10 cellular contexts compared by ENCODE assay signal in genomic region chr5:141851195-141851874, GRCh38. TPM values are rescaled to one million over a fixed set of nuclear protein-coding genes. Genes with fewer than 3 reads are reported as not detected.
A peak's percentile ranks its signal among the peaks of the same experiment; 100 is the strongest.
DNase-seq lines count a peak whose midpoint lies in the region; ATAC-seq and TF ChIP-seq lines count a peak whose summit lies in the region.
"Had no signal": no experiment of that assay in that cellular context is flagged by ENCODE, and none has a peak within 500 bp of the region (broad histone marks: within the 10 kb centered on the region; RNA-seq: fewer than 3 reads in every experiment).

No MANE protein-coding gene starts in this region.

- TF ChIP-seq CTCF in hepatocyte (IDR thresholded peaks at IDR 0.05; ENCODE audit: poor library complexity): no peak
- no peak for TF ChIP-seq CTCF in mucosa of descending colon (IDR thresholded peaks at IDR 0.05)

- no peak overlapping the region for H3K4me3 ChIP-seq in hepatocyte
- H3K4me3 ChIP-seq in skin epidermis: no peak overlapping the region
- no peak overlapping the region for H3K4me3 ChIP-seq in mucosa of descending colon

- H3K4me3 Mint-ChIP-seq in activated T-cell treated with anti-CD3 and anti-CD28 coated beads, Interleukin-2, amount 50 U/mL, for 24 hours: peak overlapping the region; percentile 55
- peak overlapping the region; percentile 60 to 82 (median 66) for H3K4me3 Mint-ChIP-seq in T-cell

- H3K36me3 ChIP-seq in hepatocyte (replicated peaks; ENCODE audit: insufficient read depth, low read depth) (no peaks in the 10 kb centered on the region), mucosa of descending colon (ENCODE audit: low read depth) (no peaks in the 10 kb centered on the region)

- no peak overlapping the region for H3K27ac Mint-ChIP-seq in activated T-cell treated with anti-CD3 and anti-CD28 coated beads, Interleukin-2, amount 50 U/mL, for 24 hours
- H3K27ac Mint-ChIP-seq in T-cell: peak overlapping the region in 1 of 2 donors; percentile 52

- H3K9me3 ChIP-seq in hepatocyte (ENCODE audit: low read depth): no peaks in the 10 kb centered on the region
- no peaks in the 10 kb centered on the region for H3K9me3 ChIP-seq in mucosa of descending colon

- no peak overlapping the region for H2AFZ ChIP-seq in hepatocyte

- H3K9me2 ChIP-seq in hepatocyte (replicated peaks; ENCODE audit: insufficient read depth): no peaks in the 10 kb centered on the region

- POLR2A ChIA-PET in T-cell (lab: Charles Lee): no interaction called here

- WGBS in hepatocyte (ENCODE audit: low lambda C conversion rate, missing lambda C conversion rate): 87% methylated on average over 10 of the region's 10 CpGs

- H3K27ac ChIP-seq in hepatocyte (no peak overlapping the region), skin epidermis (peak overlapping the region in 17 of 21 experiments; percentile 86 to 98 (median 94))

- no peaks in the 10 kb centered on the region for H3K36me3 Mint-ChIP-seq in activated T-cell treated with anti-CD3 and anti-CD28 coated beads, Interleukin-2, amount 50 U/mL, for 24 hours (ENCODE audit: low read depth)
- no peaks in the 10 kb centered on the region for H3K36me3 Mint-ChIP-seq in T-cell

- peaks cover 10% of the 10 kb centered on the region for H3K4me1 Mint-ChIP-seq in activated T-cell treated with anti-CD3 and anti-CD28 coated beads, Interleukin-2, amount 50 U/mL, for 24 hours (ENCODE audit: low read depth)
- H3K4me1 Mint-ChIP-seq in T-cell: peaks cover 10 to 14% (median 10%) of the 10 kb centered on the region in 3 donors

- H3K27me3 Mint-ChIP-seq in activated T-cell treated with anti-CD3 and anti-CD28 coated beads, Interleukin-2, amount 50 U/mL, for 24 hours: no peaks in the 10 kb centered on the region
- H3K27me3 Mint-ChIP-seq in T-cell: no peaks in the 10 kb centered on the region

- peak overlapping the region; percentile 91 for H3K4me2 ChIP-seq in hepatocyte

- H3K4me1 ChIP-seq in hepatocyte (ENCODE audit: insufficient read depth) (peaks cover 12% of the 10 kb centered on the region), mucosa of descending colon (ENCODE audit: low read depth) (peaks cover 30% of the 10 kb centered on the region)

- no peaks in the 10 kb centered on the region for H4K20me1 ChIP-seq in hepatocyte (ENCODE audit: insufficient read depth, poor library complexity, severe bottlenecking)

- H3K27me3 ChIP-seq in hepatocyte: no peaks in the 10 kb centered on the region

- CTCF ChIA-PET in T-cell (lab: Charles Lee): no interaction called here

- H3K9me3 Mint-ChIP-seq in activated T-cell treated with anti-CD3 and anti-CD28 coated beads, Interleukin-2, amount 50 U/mL, for 24 hours: no peaks in the 10 kb centered on the region
- no peaks in the 10 kb centered on the region for H3K9me3 Mint-ChIP-seq in T-cell

- intact Hi-C loops in mucosa of descending colon (cut with DNase I, micrococcal nuclease): no loop called here

- DNase-seq in activated T-cell treated with anti-CD3 and anti-CD28 coated beads, Interleukin-2, amount 50 U/mL, for 24 hours: no peak
- no peak for DNase-seq in activated T-cell treated with anti-CD3 and anti-CD28 coated beads, Interleukin-2, amount 50 U/mL, for 48 hours
- no peak for DNase-seq in T-cell
- no peak for DNase-seq in hepatocyte (ENCODE audit: low spot score)
- no peak for DNase-seq in mucosa of descending colon
- no peak for DNase-seq in NCI-H1930 (lab: John Stamatoyannopoulos, UW)
- DNase-seq: stimulated activated CD4-positive, alpha-beta T cell treated with anti-CD3 and anti-CD28 coated beads, Interleukin-2, amount 100 ng/mL, for 24 hours had no signal

- no peaks in the 10 kb centered on the region for H3K79me2 ChIP-seq in hepatocyte

- ATAC-seq in T-cell (replicated peaks in 1 of 4) (no peak), mucosa of descending colon (no peak), GM21390 (IDR thresholded peaks at IDR 0.05; ENCODE audit: unreplicated experiment) (no peak)
- ATAC-seq: left lobe of liver had no signal

RNA-seq across cellular contexts. Expression of gene PCDH1, which starts 26.9 kb away (rescaled TPM):
- total RNA-seq in T-cell (1 to 10 TPM in 2 of 5 donors, under 1 TPM in 3; 0.23 to 3.0 (median 0.82) TPM), hepatocyte (10.5 and 10.8 TPM in 2 replicates), mucosa of descending colon (100 to 1,000 TPM in 2 of 3 donors, 10 to 100 TPM in 1; 75.1 to 159 (median 127) TPM)
- polyA plus RNA-seq in hepatocyte: 6.2 and 8.6 TPM in 2 replicates
